ENCODE assay signal across 1 cellular context in genomic region chr14:57295261-57295660, GRCh38.
TF ChIP-seq lines count a peak whose summit lies in the region.

No MANE protein-coding gene starts in this region.

TF ChIP-seq in GM23338, 12 proteins besides CTCF, POLR2A, EP300 and RAD21 (continued from another document):
- TF ChIP-seq ZNF462 (CRISPR knock-in tag; IDR thresholded peaks at IDR 0.05) = no peak
- no peak for TF ChIP-seq NANOG (IDR thresholded peaks at IDR 0.05; ENCODE audit: borderline replicate concordance)
